Comparison of ENCODE assay signal across 19 cellular contexts in genomic region chr3:97996988-97997387, GRCh38. TPM values are rescaled to one million over a fixed set of nuclear protein-coding genes. Genes with fewer than 3 reads are reported as not detected.
"Had no signal": no experiment of that assay in that cellular context is flagged by ENCODE, and none has a peak within 500 bp of the region (broad histone marks: within the 10 kb centered on the region; RNA-seq: fewer than 3 reads in every experiment).

No MANE protein-coding gene starts in this region.

- H3K4me2 ChIP-seq: smooth muscle cell had no signal

- H3K27me3 ChIP-seq: ascending aorta, tibial artery, vagina had no signal

- H3K27ac ChIP-seq: ascending aorta, tibial artery, vagina had no signal

- H3K4me1 ChIP-seq: ascending aorta, tibial artery, vagina had no signal

- ATAC-seq: activated naive CD8-positive, alpha-beta T cell treated with anti-CD3 and anti-CD28 coated beads, Interleukin-2, amount 50 U/mL, for 24 hours; esophagus mucosa; left colon; naive thymus-derived CD8-positive, alpha-beta T cell; right cardiac atrium had no signal

- H3K36me3 ChIP-seq: ascending aorta, tibial artery, vagina had no signal

- FAIRE-seq: bronchial epithelial cell, endometrium had no signal

- H3K4me3 ChIP-seq: ascending aorta, smooth muscle cell, tibial artery, vagina had no signal

- H3K9me3 ChIP-seq: ascending aorta, tibial artery, vagina had no signal

- DNase-seq: activated CD4-positive, alpha-beta memory T cell treated with anti-CD3 and anti-CD28 coated beads, Interleukin-2, amount 10 ng/mL, durations not matched to agents 7 days and 5 days; activated CD4-positive, alpha-beta T cell treated with anti-CD3 and anti-CD28 coated beads for 1 hour; activated naive CD4-positive, alpha-beta T cell treated with Interleukin-2 at 50 U/mL for 16 hours; activated naive CD8-positive, alpha-beta T cell treated with anti-CD3 and anti-CD28 coated beads, Interleukin-2, amount 50 U/mL, for 24 hours; immature natural killer cell; left colon; naive thymus-derived CD8-positive, alpha-beta T cell; right cardiac atrium; tibial artery had no signal

RNA-seq across cellular contexts. Expression of gene GABRR3, which starts 38.1 kb away (rescaled TPM):
- total RNA-seq: activated CD4-positive, alpha-beta memory T cell treated with anti-CD3 and anti-CD28 coated beads, Interleukin-2, amount 10 ng/mL, durations not matched to agents 7 days and 5 days; ascending aorta; bronchial epithelial cell; chondrocyte; esophagus mucosa; fibroblast of villous mesenchyme; left colon; lung microvascular endothelial cell; naive thymus-derived CD8-positive, alpha-beta T cell; progenitor cell of endocrine pancreas; right cardiac atrium; smooth muscle cell; vagina had no signal
- polyA plus RNA-seq: immature natural killer cell; naive thymus-derived CD8-positive, alpha-beta T cell; right cardiac atrium; smooth muscle cell had no signal
